8 cellular contexts compared by ENCODE assay signal in the genomic region with DNA sequence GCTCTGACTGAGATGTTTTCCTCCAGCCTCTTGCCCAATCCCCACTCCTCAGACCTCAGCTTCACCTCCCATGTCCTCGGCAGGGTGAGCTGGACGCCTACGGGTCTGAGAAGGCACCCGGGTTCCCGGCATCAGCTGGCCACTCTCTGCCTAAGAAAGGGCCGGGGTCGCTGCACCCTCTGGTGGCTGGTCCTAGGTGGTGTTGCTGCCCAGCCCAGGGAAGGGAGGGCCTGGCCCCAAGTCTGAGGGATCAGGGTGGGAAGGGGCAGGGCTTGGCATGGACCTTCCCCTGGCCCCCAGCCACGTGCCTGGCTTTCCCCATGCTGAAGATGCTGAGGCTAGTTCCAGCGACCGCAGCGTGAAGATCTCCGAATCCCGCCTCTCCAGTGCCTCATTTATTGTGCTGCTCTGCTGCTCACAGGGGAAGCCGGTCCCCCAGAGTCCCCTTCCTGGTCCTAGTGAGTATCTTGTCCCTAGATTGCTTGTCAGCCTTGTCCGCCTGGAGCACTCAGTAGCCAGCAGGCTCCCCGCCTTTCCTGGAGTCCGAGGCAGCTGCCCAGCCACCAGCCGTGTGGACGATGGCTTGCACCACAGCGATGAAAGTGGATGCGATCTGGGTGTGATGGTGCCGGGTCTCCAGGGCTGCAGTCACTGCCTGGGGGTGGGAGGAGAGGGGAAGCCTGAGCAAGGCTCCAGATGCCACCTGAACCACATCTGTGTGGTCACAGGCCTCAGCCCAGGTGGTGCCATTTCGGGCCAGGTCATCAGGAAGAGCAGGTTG. TPM values are rescaled to one million over a fixed set of nuclear protein-coding genes. Genes with fewer than 3 reads are reported as not detected.
DNase-seq lines count a peak whose midpoint lies in the region; TF ChIP-seq lines count a peak whose summit lies in the region.

No MANE protein-coding gene starts in this region.

- TF ChIP-seq CTCF in HFFc6 (IDR thresholded peaks at IDR 0.05): peak; percentile 89
- peak; percentile 86 for TF ChIP-seq CTCF in osteoblast (IDR thresholded peaks at IDR 0.05; ENCODE audit: extremely low read depth, low read depth, low read length)

- 27% methylated on average over 23 of the region's 23 CpGs for WGBS in urinary bladder

- peaks cover 25% of the 10 kb centered on the region for H3K4me1 Mint-ChIP-seq in HFFc6 (ENCODE audit: low read depth)

- peak overlapping the region; percentile 50 for H3K4me3 Mint-ChIP-seq in HFFc6

- H3K27ac ChIP-seq in osteoblast (ENCODE audit: low read depth, low read length): peak overlapping the region; percentile 81
- H3K27ac ChIP-seq in urinary bladder (ENCODE audit: low read depth): peak overlapping the region; percentile 11

- peak overlapping the region; percentile 85 for H3K27ac Mint-ChIP-seq in HFFc6

- H3K27me3 Mint-ChIP-seq in HFFc6 (ENCODE audit: insufficient read depth): no peaks in the 10 kb centered on the region

- peaks cover 39% of the 10 kb centered on the region for H3K4me1 ChIP-seq in osteoblast (ENCODE audit: insufficient read depth, low read length)
- no peaks in the 10 kb centered on the region for H3K4me1 ChIP-seq in urinary bladder (ENCODE audit: insufficient read depth)

- H3K36me3 Mint-ChIP-seq in HFFc6 (ENCODE audit: low read depth): no peaks in the 10 kb centered on the region

- H3K9me3 ChIP-seq in osteoblast (ENCODE audit: low read depth, low read length): no peaks in the 10 kb centered on the region

- H4K20me1 ChIP-seq in osteoblast (ENCODE audit: insufficient read depth, low read length): no peaks in the 10 kb centered on the region

- H3K36me3 ChIP-seq in osteoblast (ENCODE audit: insufficient read depth, low read length) (no peaks in the 10 kb centered on the region), urinary bladder (ENCODE audit: insufficient read depth) (no peaks in the 10 kb centered on the region)

- no peak overlapping the region for H3K4me3 ChIP-seq in osteoblast (ENCODE audit: insufficient read depth, low read length)
- no peak overlapping the region for H3K4me3 ChIP-seq in urinary bladder (ENCODE audit: low read depth, low read length)

- H3K27me3 ChIP-seq in osteoblast (ENCODE audit: insufficient read depth, low read length): no peaks in the 10 kb centered on the region

- DNase-seq in COLO829 (ENCODE audit: low spot score): peak; percentile 88
- DNase-seq in HFFc6: peak; percentile 85
- peak; percentile 71 for DNase-seq in RPMI8226
- peak; percentile 46 for DNase-seq in activated naive CD4-positive, alpha-beta T cell treated with anti-CD3 and anti-CD28 coated beads, Interleukin-2, amount 50 U/mL, for 16 hours
- peak; percentile 76 for DNase-seq in globus pallidus (ENCODE audit: low spot score)
- DNase-seq in osteoblast (ENCODE audit: insufficient read length, low spot score, missing footprints): peak; percentile 99
- DNase-seq in NCI-H128 (lab: John Stamatoyannopoulos, UW; ENCODE audit: unreplicated experiment): no peak

- peak overlapping the region; percentile 72 for H2AFZ ChIP-seq in osteoblast (ENCODE audit: low read length)

- no peaks in the 10 kb centered on the region for H3K9me3 Mint-ChIP-seq in HFFc6

- H3K4me2 ChIP-seq in osteoblast (ENCODE audit: insufficient read depth, low read length): peak overlapping the region; percentile 48

- peaks cover 5% of the 10 kb centered on the region for H3K79me2 ChIP-seq in osteoblast (ENCODE audit: insufficient read depth, low read length)

RNA-seq across cellular contexts. Expression of a gene that starts 2.9 kb away (rescaled TPM):
- total RNA-seq in HFFc6 (2021; fragmentation: NEBNext Ultra II Directional; extraction: Animal tissue kit (Norgen Biotek cat#: 25700)): under 1 TPM; 0.17 to 0.61 (median 0.27) TPM
- total RNA-seq in osteoblast (7.2 and 16.2 TPM in 2 replicates), urinary bladder (3.4 TPM)
- 101 TPM for polyA plus RNA-seq in urinary bladder

RNA-seq across cellular contexts. Expression of a gene that starts 22.9 kb away (rescaled TPM):
- 10 to 100 TPM; 47.3 to 61.5 (median 59.1) TPM for total RNA-seq in HFFc6 (2021; fragmentation: NEBNext Ultra II Directional; extraction: Animal tissue kit (Norgen Biotek cat#: 25700))
- total RNA-seq in osteoblast: 45.7 and 46.7 TPM in 2 replicates
- 50.3 TPM for total RNA-seq in urinary bladder
- polyA plus RNA-seq in urinary bladder: 29.8 TPM
